18 cellular contexts compared by ENCODE assay signal in the genomic region with DNA sequence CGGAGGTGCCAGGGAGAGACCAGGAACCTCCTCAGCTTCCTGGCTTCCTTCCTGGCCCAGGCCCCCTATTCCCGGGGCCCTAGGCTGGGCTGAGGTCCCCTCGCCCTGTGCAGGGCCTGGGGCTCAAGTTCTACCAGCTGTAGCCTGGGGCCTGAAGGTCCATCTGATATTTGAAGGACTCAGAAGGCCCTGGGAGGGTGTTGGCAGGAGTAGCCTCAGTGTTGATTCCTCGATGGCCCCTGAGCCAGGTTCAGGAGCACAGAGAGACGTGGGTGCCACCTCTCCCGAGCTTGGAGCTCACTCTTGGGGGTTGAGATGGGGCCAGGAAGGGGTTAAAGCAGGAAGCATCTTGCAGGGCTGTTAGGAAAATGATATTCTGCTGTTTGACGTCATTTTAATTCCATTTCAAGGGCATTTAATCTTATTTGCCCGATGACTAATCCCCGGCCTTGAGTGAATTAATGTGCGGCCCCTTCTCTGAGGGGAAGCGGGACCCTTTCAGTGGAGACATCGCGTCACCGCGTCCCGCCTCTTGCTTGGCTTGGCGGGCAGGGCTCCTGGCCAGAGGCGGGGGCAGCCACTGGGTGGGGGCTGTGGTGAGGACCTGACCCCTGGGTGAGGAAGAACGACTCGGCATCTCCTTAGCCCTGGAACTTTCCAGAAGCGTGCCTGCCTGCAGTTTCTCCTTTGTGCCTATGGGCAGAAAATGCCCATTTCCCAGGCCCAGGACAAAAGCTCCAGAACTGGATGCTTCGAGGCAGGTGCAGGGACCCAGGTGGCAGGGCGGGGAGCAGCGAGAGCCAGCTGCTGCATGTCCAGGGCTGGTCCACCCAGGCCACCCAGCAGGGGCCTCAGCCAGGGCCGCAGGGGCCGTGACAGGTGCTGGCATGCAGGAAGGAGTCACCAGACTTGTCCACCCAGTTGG.
A peak's percentile ranks its signal among the peaks of the same experiment; 100 is the strongest.
DNase-seq lines count a peak whose midpoint lies in the region; ATAC-seq, FAIRE-seq and TF ChIP-seq lines count a peak whose summit lies in the region.
"Had no signal": no experiment of that assay in that cellular context is flagged by ENCODE, and none has a peak within 500 bp of the region (broad histone marks: within the 10 kb centered on the region; RNA-seq: fewer than 3 reads in every experiment).

No MANE protein-coding gene starts in this region.

- H3K36me3 ChIP-seq in HepG2 (replicated peaks in 1 of 2; ENCODE audit: control insufficient read depth in 1 of 2, insufficient read depth in 2 of 2, low read length in 2 of 2) (no peaks in the 10 kb centered on the region), aorta (ENCODE audit: control insufficient read depth in 1 of 2, insufficient read depth in 2 of 2, low read length in 1 of 2) (no peaks in the 10 kb centered on the region), hepatocyte (replicated peaks; ENCODE audit: insufficient read depth, low read depth) (no peaks in the 10 kb centered on the region)
- H3K36me3 ChIP-seq: upper lobe of left lung had no signal

- TF ChIP-seq EP300 in HepG2 (IDR thresholded peaks at IDR 0.05; ENCODE audit: low read depth in 2 of 2, low read length in 2 of 2): no peak
- TF ChIP-seq EP300 in HepG2 (CRISPR knock-in tag; IDR thresholded peaks at IDR 0.05; ENCODE audit: borderline replicate concordance): no peak

- H3K27ac Mint-ChIP-seq in activated naive CD8-positive, alpha-beta T cell treated with anti-CD3 and anti-CD28 coated beads, Interleukin-2, amount 10 ng/mL, durations not matched to agents 7 days and 5 days: no peak overlapping the region
- H3K27ac Mint-ChIP-seq in activated naive CD8-positive, alpha-beta T cell treated with anti-CD3 and anti-CD28 coated beads for 36 hours: no peak overlapping the region
- H3K27ac Mint-ChIP-seq: activated T-cell treated with anti-CD3 and anti-CD28 coated beads, Interleukin-2, amount 50 U/mL, for 24 hours; stimulated activated memory B cell treated with anti-CD40 and anti-IgM and Interleukin-4, amounts not matched to agents 10 μg/mL and 1 μg/mL and 100 μg/mL, for 72 hours had no signal

- POLR2A ChIA-PET in activated naive CD8-positive, alpha-beta T cell treated with anti-CD3 and anti-CD28 coated beads, Interleukin-2, amount 10 ng/mL, durations not matched to agents 7 days and 5 days (lab: Charles Lee): no interaction called here
- POLR2A ChIA-PET in HepG2 (lab: Yijun Ruan, JAX): no interaction called here

- no peak overlapping the region for H3K4me2 ChIP-seq in HepG2 (ENCODE audit: low read depth, low read length)
- no peak overlapping the region for H3K4me2 ChIP-seq in hepatocyte
- H3K4me2 ChIP-seq: smooth muscle cell had no signal

- no peaks in the 10 kb centered on the region; the same call in 1 of the 2 replicates for H3K9me3 ChIP-seq in HepG2 (ENCODE audit: low read length)
- no peaks in the 10 kb centered on the region for H3K9me3 ChIP-seq in aorta (ENCODE audit: control insufficient read depth, low read length)
- no peaks in the 10 kb centered on the region for H3K9me3 ChIP-seq in hepatocyte (ENCODE audit: low read depth)
- H3K9me3 ChIP-seq: upper lobe of left lung had no signal

- H3K4me1 ChIP-seq in HepG2 (ENCODE audit: insufficient read depth, low read length) (no peaks in the 10 kb centered on the region), aorta (ENCODE audit: control insufficient read depth in 1 of 2, insufficient read depth in 2 of 2, low read length in 2 of 2) (no peaks in the 10 kb centered on the region), hepatocyte (ENCODE audit: insufficient read depth) (peaks cover 4% of the 10 kb centered on the region)

- FAIRE-seq in HepG2 (lab: Jason Lieb, UNC): no peak
- FAIRE-seq: G401.6, H54 had no signal

- intact Hi-C loops in HepG2 (cut with micrococcal nuclease; ENCODE audit: unreplicated experiment) (no loop called here), aorta (cut with DNase I) (no loop called here)

- H3K4me3 ChIP-seq in coronary artery: no peak overlapping the region
- H3K4me3 ChIP-seq in HepG2 (replicated peaks in 1 of 3; ENCODE audit: insufficient read depth in 1 of 3, low read depth in 2 of 3, low read length in 3 of 3): no peak overlapping the region
- H3K4me3 ChIP-seq in aorta (ENCODE audit: low read length in 2 of 2): no peak overlapping the region
- no peak overlapping the region for H3K4me3 ChIP-seq in hepatocyte
- H3K4me3 ChIP-seq: smooth muscle cell, upper lobe of left lung had no signal

- no peaks in the 10 kb centered on the region for H3K27me3 Mint-ChIP-seq in activated naive CD8-positive, alpha-beta T cell treated with anti-CD3 and anti-CD28 coated beads, Interleukin-2, amount 10 ng/mL, durations not matched to agents 7 days and 5 days
- peaks cover 5% of the 10 kb centered on the region for H3K27me3 Mint-ChIP-seq in activated naive CD8-positive, alpha-beta T cell treated with anti-CD3 and anti-CD28 coated beads for 36 hours

- BruUV-seq in HepG2 (replicated peaks; lab: Mats Ljungman, UMichigan): no TSS peak

- no peak overlapping the region for H3K4me3 Mint-ChIP-seq in activated naive CD8-positive, alpha-beta T cell treated with anti-CD3 and anti-CD28 coated beads, Interleukin-2, amount 10 ng/mL, durations not matched to agents 7 days and 5 days
- H3K4me3 Mint-ChIP-seq in activated naive CD8-positive, alpha-beta T cell treated with anti-CD3 and anti-CD28 coated beads for 36 hours: no peak overlapping the region
- H3K4me3 Mint-ChIP-seq: activated T-cell treated with anti-CD3 and anti-CD28 coated beads, Interleukin-2, amount 50 U/mL, for 24 hours; stimulated activated memory B cell treated with anti-CD40 and anti-IgM and Interleukin-4, amounts not matched to agents 10 μg/mL and 1 μg/mL and 100 μg/mL, for 72 hours had no signal

- no peak overlapping the region for H3K9ac ChIP-seq in HepG2 (ENCODE audit: insufficient read depth, low read depth, low read length)

- no peak overlapping the region for H3K27ac ChIP-seq in coronary artery
- no peak overlapping the region for H3K27ac ChIP-seq in HepG2 (ENCODE audit: extremely low read length, insufficient read depth, low read length)
- no peak overlapping the region for H3K27ac ChIP-seq in aorta (ENCODE audit: low read depth in 1 of 2, low read length in 2 of 2)
- no peak overlapping the region for H3K27ac ChIP-seq in hepatocyte
- H3K27ac ChIP-seq: upper lobe of left lung had no signal

- in situ Hi-C loops in HepG2 (cut with HindIII; ENCODE audit: extremely low pct_ligation_motif_present, low pct_unique_long_range_greater_than_20kb) (no loop called here), G401 (cut with HindIII; ENCODE audit: low sequenced_read_pairs) (no loop called here)

- WGBS in HepG2 (ENCODE audit: low lambda C conversion rate): 1% methylated on average over 11 of the region's 26 CpGs
- 43 to 55% methylated on average over 25 to 26 of the region's 26 CpGs for WGBS in aorta, 2 donors
- 70% methylated on average over 26 of the region's 26 CpGs for WGBS in hepatocyte (ENCODE audit: low lambda C conversion rate, missing lambda C conversion rate)

- no peaks in the 10 kb centered on the region for H3K4me1 Mint-ChIP-seq in activated naive CD8-positive, alpha-beta T cell treated with anti-CD3 and anti-CD28 coated beads, Interleukin-2, amount 10 ng/mL, durations not matched to agents 7 days and 5 days
- H3K4me1 Mint-ChIP-seq in activated naive CD8-positive, alpha-beta T cell treated with anti-CD3 and anti-CD28 coated beads for 36 hours: no peaks in the 10 kb centered on the region
- H3K4me1 Mint-ChIP-seq: stimulated activated memory B cell treated with anti-CD40 and anti-IgM and Interleukin-4, amounts not matched to agents 10 μg/mL and 1 μg/mL and 100 μg/mL, for 72 hours had no signal

- peak; percentile 10 for DNase-seq in activated naive CD8-positive, alpha-beta T cell treated with anti-CD3 and anti-CD28 coated beads, Interleukin-2, amount 10 ng/mL, durations not matched to agents 7 days and 5 days
- DNase-seq in activated naive CD8-positive, alpha-beta T cell treated with anti-CD3 and anti-CD28 coated beads for 36 hours: no peak
- DNase-seq in coronary artery (ENCODE audit: low spot score) (peak; percentile 68), HepG2 (ENCODE audit: low spot score) (no peak), aorta (peak; percentile 44 to 72), hepatocyte (ENCODE audit: low spot score) (no peak), G401 (ENCODE audit: low spot score) (no peak)
- DNase-seq: ACHN; activated T-cell treated with anti-CD3 and anti-CD28 coated beads, Interleukin-2, amount 50 U/mL, for 24 hours; IMR-90; NCI-H2081 treated with DMSO at 0.1 percent for 48 hours; SIG-M5 had no signal

- peaks cover 4 to 16% of the 10 kb centered on the region in 2 experiments; a peak in 2 of 5 replicates for H3K27me3 ChIP-seq in HepG2 (ENCODE audit: control insufficient read depth in 1 of 2, insufficient read depth in 2 of 2, low read length in 2 of 2)
- H3K27me3 ChIP-seq in aorta (ENCODE audit: control insufficient read depth in 1 of 2, insufficient read depth in 2 of 2, low read length in 1 of 2): no peaks in the 10 kb centered on the region
- no peaks in the 10 kb centered on the region for H3K27me3 ChIP-seq in hepatocyte
- H3K27me3 ChIP-seq: upper lobe of left lung had no signal

- no peak for ATAC-seq in activated naive CD8-positive, alpha-beta T cell treated with anti-CD3 and anti-CD28 coated beads, Interleukin-2, amount 10 ng/mL, durations not matched to agents 7 days and 5 days (ENCODE audit: low read depth)
- ATAC-seq in HepG2 (no peak), aorta (ENCODE audit: low FRiP score) (no peak), HG02938 (IDR thresholded peaks at IDR 0.05; ENCODE audit: unreplicated experiment) (no peak)
- ATAC-seq: stimulated activated memory B cell treated with anti-CD40 and anti-IgM and Interleukin-4, amounts not matched to agents 10 μg/mL and 1 μg/mL and 100 μg/mL, for 72 hours had no signal

- H2AFZ ChIP-seq in HepG2 (ENCODE audit: low read length) (no peak overlapping the region), hepatocyte (no peak overlapping the region)

- TF ChIP-seq CTCF in coronary artery (IDR thresholded peaks at IDR 0.05) (no peak), HepG2 (CRISPR knock-in tag; IDR thresholded peaks at IDR 0.05) (no peak), hepatocyte (IDR thresholded peaks at IDR 0.05; ENCODE audit: poor library complexity) (no peak)

- no peaks in the 10 kb centered on the region for H4K20me1 ChIP-seq in HepG2 (ENCODE audit: insufficient read depth, low read length)
- H4K20me1 ChIP-seq in hepatocyte (ENCODE audit: insufficient read depth, poor library complexity, severe bottlenecking): no peaks in the 10 kb centered on the region

- TF ChIP-seq RAD21 in HepG2 (CRISPR knock-in tag; IDR thresholded peaks at IDR 0.05): no peak

- no peak for TF ChIP-seq POLR2A in HepG2 (IDR thresholded peaks at IDR 0.05; ENCODE audit: insufficient read depth in 1 of 2, low read depth in 2 of 2, low read length in 2 of 2)

- CTCF ChIA-PET in HepG2 (lab: Yijun Ruan, JAX; ENCODE audit: low intra/inter-chr PET ratio, low total read pairs): no interaction called here

- H3K79me2 ChIP-seq in HepG2 (ENCODE audit: insufficient read depth, low read length): no peaks in the 10 kb centered on the region
- H3K79me2 ChIP-seq in hepatocyte: no peaks in the 10 kb centered on the region

- H3K9me3 Mint-ChIP-seq in activated naive CD8-positive, alpha-beta T cell treated with anti-CD3 and anti-CD28 coated beads, Interleukin-2, amount 10 ng/mL, durations not matched to agents 7 days and 5 days: peaks cover 4% of the 10 kb centered on the region
- H3K9me3 Mint-ChIP-seq in activated naive CD8-positive, alpha-beta T cell treated with anti-CD3 and anti-CD28 coated beads for 36 hours: no peaks in the 10 kb centered on the region
- H3K9me3 Mint-ChIP-seq: activated T-cell treated with anti-CD3 and anti-CD28 coated beads, Interleukin-2, amount 50 U/mL, for 24 hours had no signal

- no peaks in the 10 kb centered on the region for H3K9me2 ChIP-seq in hepatocyte (replicated peaks; ENCODE audit: insufficient read depth)

- H3K36me3 Mint-ChIP-seq in activated naive CD8-positive, alpha-beta T cell treated with anti-CD3 and anti-CD28 coated beads, Interleukin-2, amount 10 ng/mL, durations not matched to agents 7 days and 5 days: peaks cover 3% of the 10 kb centered on the region
- no peaks in the 10 kb centered on the region for H3K36me3 Mint-ChIP-seq in activated naive CD8-positive, alpha-beta T cell treated with anti-CD3 and anti-CD28 coated beads for 36 hours
- H3K36me3 Mint-ChIP-seq: stimulated activated memory B cell treated with anti-CD40 and anti-IgM and Interleukin-4, amounts not matched to agents 10 μg/mL and 1 μg/mL and 100 μg/mL, for 72 hours had no signal

Comparison
In these comparisons a context has a peak if more than half of its experiments do, and no peak if none do; other contexts are left out.
1. DNase-seq: peak in activated naive CD8-positive, alpha-beta T cell treated with anti-CD3 and anti-CD28 coated beads, Interleukin-2, amount 10 ng/mL, durations not matched to agents 7 days and 5 days (single experiment), coronary artery (single experiment) and aorta (2 of 2); none in activated naive CD8-positive, alpha-beta T cell treated with anti-CD3 and anti-CD28 coated beads for 36 hours (single experiment), HepG2 (single experiment), hepatocyte (single experiment) and G401 (single experiment).